ENCODE assay signal across 18 cellular contexts in genomic region chr6:143822584-143823024, GRCh38. TPM values are rescaled to one million over a fixed set of nuclear protein-coding genes. Genes with fewer than 3 reads are reported as not detected.
DNase-seq lines count a peak whose midpoint lies in the region; TF ChIP-seq lines count a peak whose summit lies in the region.
"Had no signal": no experiment of that assay in that cellular context is flagged by ENCODE, and none has a peak within 500 bp of the region (broad histone marks: within the 10 kb centered on the region; RNA-seq: fewer than 3 reads in every experiment).

No MANE protein-coding gene starts in this region.

- H3K9me2 ChIP-seq in Karpas-422 (replicated peaks; ENCODE audit: insufficient read depth, low read length), result no peaks in the 10 kb centered on the region

- H3K9ac ChIP-seq in Karpas-422 (ENCODE audit: low read length), result no peak overlapping the region

- peaks cover 27% of the 10 kb centered on the region for H3K36me3 Mint-ChIP-seq in endothelial cell (ENCODE audit: low read depth, unreplicated experiment)

- no peak for TF ChIP-seq CTCF in AG09309 (IDR thresholded peaks at IDR 0.05; ENCODE audit: control insufficient read depth, insufficient read depth, low read depth, low read length, missing control alignments)
- no peak for TF ChIP-seq CTCF in endothelial cell (IDR thresholded peaks at IDR 0.05; ENCODE audit: unreplicated experiment)
- no peak for TF ChIP-seq CTCF in spleen (IDR thresholded peaks at IDR 0.05 in 8 of 11, conservative IDR thresholded peaks at IDR 0.05 in 3 of 11)

- H3K27me3 ChIP-seq in spleen (replicated peaks in 1 of 7) (no peaks in the 10 kb centered on the region), Karpas-422 (ENCODE audit: low read length) (no peaks in the 10 kb centered on the region)
- H3K27me3 ChIP-seq: BE2C, body of pancreas, heart left ventricle, tibial artery had no signal

- peaks cover 0 to 64% (median 0%) of the 10 kb centered on the region in 6 donors for H3K36me3 ChIP-seq in spleen
- no peaks in the 10 kb centered on the region for H3K36me3 ChIP-seq in Karpas-422 (ENCODE audit: insufficient read depth, low read length)
- H3K36me3 ChIP-seq: BE2C had no signal

- no peaks in the 10 kb centered on the region for H3K9me3 Mint-ChIP-seq in endothelial cell (ENCODE audit: unreplicated experiment)

- TF ChIP-seq POLR2A in spleen (IDR thresholded peaks at IDR 0.05), result no peak

- peak overlapping the region; percentile 39 for H3K27ac Mint-ChIP-seq in endothelial cell (ENCODE audit: unreplicated experiment)

- H3K4me1 ChIP-seq in spleen (peaks cover 0 to 6% (median 0%) of the 10 kb centered on the region in 6 donors), Karpas-422 (ENCODE audit: low read length) (no peaks in the 10 kb centered on the region)
- H3K4me1 ChIP-seq: BE2C, body of pancreas had no signal

- no peaks in the 10 kb centered on the region for H4K20me1 ChIP-seq in Karpas-422 (ENCODE audit: insufficient read depth, low read depth, low read length)

- no peaks in the 10 kb centered on the region for H3K79me2 ChIP-seq in Karpas-422 (ENCODE audit: low read length)

- intact Hi-C loops in spleen (cut with DNase I; ENCODE audit: low total_unique reads), result no loop called here

- H3K4me3 ChIP-seq in AG09309 (ENCODE audit: control insufficient read depth, low read depth, low read length) (no peak overlapping the region), spleen (no peak overlapping the region), Karpas-422 (ENCODE audit: low read length) (no peak overlapping the region)
- H3K4me3 ChIP-seq: body of pancreas, heart left ventricle, K562, tibial artery had no signal

- 61 to 82% (median 66%) methylated on average over 3 of the region's 3 CpGs for WGBS in spleen, 5 donors

- H3K27me3 Mint-ChIP-seq in endothelial cell (ENCODE audit: unreplicated experiment), result peaks cover 1% of the 10 kb centered on the region

- no peak overlapping the region for H3K27ac ChIP-seq in spleen
- H3K27ac ChIP-seq in Karpas-422 (ENCODE audit: low read length), result no peak overlapping the region
- H3K27ac ChIP-seq: body of pancreas had no signal

- no peaks in the 10 kb centered on the region for H3K9me3 ChIP-seq in spleen
- H3K9me3 ChIP-seq in Karpas-422 (ENCODE audit: low read length), result no peaks in the 10 kb centered on the region
- H3K9me3 ChIP-seq: BE2C, body of pancreas, heart left ventricle, tibial artery had no signal

- no peak overlapping the region for H2AFZ ChIP-seq in Karpas-422 (ENCODE audit: low read length)

- in situ Hi-C loops in KBM-7 (cut with MboI; ENCODE audit: low pct_unique_long_range_greater_than_20kb, low sequenced_read_pairs), result no loop called here

- DNase-seq in AG09309 (ENCODE audit: low read depth) (peak; percentile 46), RPMI7951 (ENCODE audit: low read depth) (peak; percentile 35), endothelial cell (ENCODE audit: low spot score) (no peak), non-pigmented ciliary epithelial cell (ENCODE audit: low read depth) (peak; percentile 50), NCI-H128 (lab: John Stamatoyannopoulos, UW; ENCODE audit: unreplicated experiment) (no peak), spleen (no peak), Karpas-422 (no peak), KBM-7 (no peak)
- DNase-seq: activated CD4-positive, alpha-beta T cell treated with anti-CD3 and anti-CD28 coated beads, Interleukin-2, amount 50 U/mL, for 4 hours; BE2C; body of pancreas; DND-41; heart left ventricle; NCI-H2081; NCI-H774; tibial artery had no signal

- peaks cover 39% of the 10 kb centered on the region for H3K4me1 Mint-ChIP-seq in endothelial cell (ENCODE audit: unreplicated experiment)

- no peak overlapping the region for H3K4me3 Mint-ChIP-seq in endothelial cell (ENCODE audit: unreplicated experiment)

- no peak overlapping the region for H3K4me2 ChIP-seq in Karpas-422 (ENCODE audit: low read depth, low read length, poor library complexity, severe bottlenecking)

RNA-seq across cellular contexts. Expression of gene LTV1, which starts 20.5 kb away (rescaled TPM):
- 26.6 and 30.5 TPM in 2 replicates for total RNA-seq in RPMI7951 (2014; rRNA removed; shearing (Covaris generic))
- total RNA-seq in endothelial cell (ENCODE audit: unreplicated experiment), result 20.7 TPM
- 10 to 100 TPM; 12.4 to 25.8 (median 19.0) TPM for total RNA-seq in spleen
- polyA plus RNA-seq in spleen, result 10 to 100 TPM; 21.4 to 24.5 (median 23.9) TPM
- 19.4 and 24.1 TPM in 2 replicates for total RNA-seq in Karpas-422 (2014; rRNA removed; shearing (Covaris generic); ENCODE audit: low replicate concordance)

RNA-seq across cellular contexts. Expression of gene ZC2HC1B, which starts 41.7 kb away (rescaled TPM):
- total RNA-seq in RPMI7951 (2014; rRNA removed; shearing (Covaris generic)), result not detected in 2 replicates
- total RNA-seq in endothelial cell (ENCODE audit: unreplicated experiment) (0.28 TPM), spleen (under 1 TPM in 3 of 7 donors, not detected in 4; 0.27 to 0.85 (median 0.49) TPM)
- under 1 TPM in 2 of 3 donors, not detected in 1; 0.17 to 0.30 TPM for polyA plus RNA-seq in spleen
- total RNA-seq in Karpas-422 (2014; rRNA removed; shearing (Covaris generic); ENCODE audit: low replicate concordance), result not detected in 2 replicates
- total RNA-seq: body of pancreas, K562, left lobe of liver had no signal
- polyA plus RNA-seq: heart left ventricle, K562 had no signal

Comparison
In these comparisons a context has a peak if more than half of its experiments do, and no peak if none do; other contexts are left out.
1. DNase-seq: peak in AG09309 (single experiment), RPMI7951 (single experiment) and non-pigmented ciliary epithelial cell (single experiment); none in endothelial cell (single experiment), NCI-H128 (single experiment), spleen (single experiment), Karpas-422 (single experiment) and KBM-7 (single experiment).